Comparison of ENCODE assay signal across 8 cellular contexts in genomic region chr2:246489-247145, GRCh38. TPM values are rescaled to one million over a fixed set of nuclear protein-coding genes. Genes with fewer than 3 reads are reported as not detected.
DNase-seq lines count a peak whose midpoint lies in the region; ATAC-seq and TF ChIP-seq lines count a peak whose summit lies in the region.

No MANE protein-coding gene starts in this region.

- no peaks in the 10 kb centered on the region for H3K27me3 Mint-ChIP-seq in activated CD8-positive, alpha-beta T cell treated with anti-CD3 and anti-CD28 coated beads, Interleukin-2, amount 10 ng/mL, durations not matched to agents 7 days and 5 days (ENCODE audit: low read depth)

- H3K4me3 Mint-ChIP-seq in activated CD8-positive, alpha-beta T cell treated with anti-CD3 and anti-CD28 coated beads, Interleukin-2, amount 10 ng/mL, durations not matched to agents 7 days and 5 days: no peak overlapping the region
- H3K4me3 Mint-ChIP-seq in stimulated activated effector memory CD8-positive, alpha-beta T cell treated with anti-CD3 and anti-CD28 coated beads, Interleukin-12 subunit alpha, Interleukin-12 subunit beta, amount 100 ng/mL, for 72 hours: no peak overlapping the region

- H3K4me3 ChIP-seq in thyroid gland (replicated peaks in 1 of 3): no peak overlapping the region

- H3K36me3 Mint-ChIP-seq in activated CD8-positive, alpha-beta T cell treated with anti-CD3 and anti-CD28 coated beads, Interleukin-2, amount 10 ng/mL, durations not matched to agents 7 days and 5 days (ENCODE audit: low read depth): peaks cover 4% of the 10 kb centered on the region
- H3K36me3 Mint-ChIP-seq in stimulated activated effector memory CD8-positive, alpha-beta T cell treated with anti-CD3 and anti-CD28 coated beads, Interleukin-12 subunit alpha, Interleukin-12 subunit beta, amount 100 ng/mL, for 72 hours: peaks cover 20% of the 10 kb centered on the region

- POLR2A ChIA-PET in activated CD8-positive, alpha-beta T cell treated with anti-CD3 and anti-CD28 coated beads, Interleukin-2, amount 10 ng/mL, durations not matched to agents 7 days and 5 days (lab: Charles Lee): no interaction called here

- WGBS in thyroid gland, 2 donors: 65 to 66% methylated on average over 6 of the region's 6 CpGs

- H3K9me3 Mint-ChIP-seq in activated CD8-positive, alpha-beta T cell treated with anti-CD3 and anti-CD28 coated beads, Interleukin-2, amount 10 ng/mL, durations not matched to agents 7 days and 5 days (ENCODE audit: insufficient read depth): no peaks in the 10 kb centered on the region
- H3K9me3 Mint-ChIP-seq in stimulated activated effector memory CD8-positive, alpha-beta T cell treated with anti-CD3 and anti-CD28 coated beads, Interleukin-12 subunit alpha, Interleukin-12 subunit beta, amount 100 ng/mL, for 72 hours: no peaks in the 10 kb centered on the region

- H3K9me3 ChIP-seq in thyroid gland: no peaks in the 10 kb centered on the region

- no peak for TF ChIP-seq POLR2A in thyroid gland (IDR thresholded peaks at IDR 0.05)

- H3K27me3 ChIP-seq in thyroid gland: no peaks in the 10 kb centered on the region

- peak; percentile 71 for ATAC-seq in GM21390 (IDR thresholded peaks at IDR 0.05; ENCODE audit: unreplicated experiment)
- peak; percentile 42 for ATAC-seq in activated CD8-positive, alpha-beta T cell treated with anti-CD3 and anti-CD28 coated beads, Interleukin-2, amount 10 ng/mL, durations not matched to agents 7 days and 5 days
- ATAC-seq in stimulated activated effector memory CD8-positive, alpha-beta T cell treated with anti-CD3 and anti-CD28 coated beads, Interleukin-12 subunit alpha, Interleukin-12 subunit beta, amount 100 ng/mL, for 72 hours: no peak

- peaks cover 12 to 15% of the 10 kb centered on the region in 2 donors for H3K36me3 ChIP-seq in thyroid gland

- H3K4me1 ChIP-seq in thyroid gland: no peaks in the 10 kb centered on the region

- peak; percentile 65 to 85 (median 81) for DNase-seq in NCI-H1417 (lab: John Stamatoyannopoulos, UW)
- DNase-seq in NCI-H1417 treated with DMSO at 0.1 percent for 48 hours (lab: John Stamatoyannopoulos, UW): no peak
- DNase-seq in NCI-H2029 (lab: John Stamatoyannopoulos, UW): peak; percentile 22
- DNase-seq in activated CD8-positive, alpha-beta T cell treated with anti-CD3 and anti-CD28 coated beads, Interleukin-2, amount 10 ng/mL, durations not matched to agents 7 days and 5 days: peak; percentile 51
- DNase-seq in iris pigment epithelial cell (ENCODE audit: low read depth): peak; percentile 76
- peak in 1 of 2 donors; percentile 9 for DNase-seq in thyroid gland
- no peak for DNase-seq in stimulated activated effector memory CD8-positive, alpha-beta T cell treated with anti-CD3 and anti-CD28 coated beads, Interleukin-12 subunit alpha, Interleukin-12 subunit beta, amount 100 ng/mL, for 72 hours (ENCODE audit: low spot score in 2 of 2)

- H3K27ac ChIP-seq in thyroid gland: no peak overlapping the region

- H3K4me1 Mint-ChIP-seq in activated CD8-positive, alpha-beta T cell treated with anti-CD3 and anti-CD28 coated beads, Interleukin-2, amount 10 ng/mL, durations not matched to agents 7 days and 5 days (ENCODE audit: low read depth): peaks cover 3% of the 10 kb centered on the region
- H3K4me1 Mint-ChIP-seq in stimulated activated effector memory CD8-positive, alpha-beta T cell treated with anti-CD3 and anti-CD28 coated beads, Interleukin-12 subunit alpha, Interleukin-12 subunit beta, amount 100 ng/mL, for 72 hours: no peaks in the 10 kb centered on the region

- H3K27ac Mint-ChIP-seq in activated CD8-positive, alpha-beta T cell treated with anti-CD3 and anti-CD28 coated beads, Interleukin-2, amount 10 ng/mL, durations not matched to agents 7 days and 5 days: no peak overlapping the region
- H3K27ac Mint-ChIP-seq in stimulated activated effector memory CD8-positive, alpha-beta T cell treated with anti-CD3 and anti-CD28 coated beads, Interleukin-12 subunit alpha, Interleukin-12 subunit beta, amount 100 ng/mL, for 72 hours: no peak overlapping the region

- TF ChIP-seq CTCF in thyroid gland (IDR thresholded peaks at IDR 0.05): peak in 4 of 6 experiments; percentile 30 to 58 (median 49)

- intact Hi-C loops in thyroid gland (cut with DNase I): loop anchor here (5.0 kb wide), 1 partner anchor 41 kb away; the partner anchor contains the start of gene ALKAL2

- CTCF ChIA-PET in activated CD8-positive, alpha-beta T cell treated with anti-CD3 and anti-CD28 coated beads, Interleukin-2, amount 10 ng/mL, durations not matched to agents 7 days and 5 days (lab: Charles Lee): interaction anchor here (0.7 to 3.3 kb wide), 16 partner anchors 9 to 417 kb away, joined by 3 to 25 read pairs (median 4); no protein-coding TSS in a partner anchor

RNA-seq across cellular contexts. Expression of gene SH3YL1, which starts 17.2 kb away (rescaled TPM):
- 10 to 100 TPM; 10.9 to 13.2 TPM for total RNA-seq in activated CD8-positive, alpha-beta T cell treated with anti-CD3 and anti-CD28 coated beads, Interleukin-2, amount 10 ng/mL, durations not matched to agents 7 days and 5 days
- 100 to 1,000 TPM in 1 of 4 donors, 10 to 100 TPM in 3; 76.5 to 128 (median 85.1) TPM for total RNA-seq in thyroid gland

RNA-seq across cellular contexts. Expression of gene ACP1, which starts 18.1 kb away (rescaled TPM):
- 10 to 100 TPM; 93.7 to 97.7 TPM for total RNA-seq in activated CD8-positive, alpha-beta T cell treated with anti-CD3 and anti-CD28 coated beads, Interleukin-2, amount 10 ng/mL, durations not matched to agents 7 days and 5 days
- 100 to 1,000 TPM; 117 to 136 (median 128) TPM for total RNA-seq in thyroid gland

RNA-seq across cellular contexts. Expression of gene ALKAL2, which starts 41.3 kb away (rescaled TPM):
- total RNA-seq in activated CD8-positive, alpha-beta T cell treated with anti-CD3 and anti-CD28 coated beads, Interleukin-2, amount 10 ng/mL, durations not matched to agents 7 days and 5 days: not detected
- 1 to 10 TPM; 1.3 to 9.8 (median 7.3) TPM for total RNA-seq in thyroid gland

Comparison
In these comparisons a context has a peak if more than half of its experiments do, and no peak if none do; other contexts are left out.
1. DNase-seq: peak in NCI-H1417 (3 of 3), NCI-H2029 (single experiment), activated CD8-positive, alpha-beta T cell treated with anti-CD3 and anti-CD28 coated beads, Interleukin-2, amount 10 ng/mL, durations not matched to agents 7 days and 5 days (single experiment) and iris pigment epithelial cell (single experiment); none in NCI-H1417 treated with DMSO at 0.1 percent for 48 hours (single experiment) and stimulated activated effector memory CD8-positive, alpha-beta T cell treated with anti-CD3 and anti-CD28 coated beads, Interleukin-12 subunit alpha, Interleukin-12 subunit beta, amount 100 ng/mL, for 72 hours (0 of 2).
2. RNA of gene SH3YL1, which starts 17.2 kb away (total RNA-seq): 76.5 to 128 TPM in thyroid gland; 10.9 to 13.2 TPM in activated CD8-positive, alpha-beta T cell treated with anti-CD3 and anti-CD28 coated beads, Interleukin-2, amount 10 ng/mL, durations not matched to agents 7 days and 5 days; every median in the first group is over 4 times any median in the second.